10 cellular contexts compared by ENCODE assay signal in the genomic region with DNA sequence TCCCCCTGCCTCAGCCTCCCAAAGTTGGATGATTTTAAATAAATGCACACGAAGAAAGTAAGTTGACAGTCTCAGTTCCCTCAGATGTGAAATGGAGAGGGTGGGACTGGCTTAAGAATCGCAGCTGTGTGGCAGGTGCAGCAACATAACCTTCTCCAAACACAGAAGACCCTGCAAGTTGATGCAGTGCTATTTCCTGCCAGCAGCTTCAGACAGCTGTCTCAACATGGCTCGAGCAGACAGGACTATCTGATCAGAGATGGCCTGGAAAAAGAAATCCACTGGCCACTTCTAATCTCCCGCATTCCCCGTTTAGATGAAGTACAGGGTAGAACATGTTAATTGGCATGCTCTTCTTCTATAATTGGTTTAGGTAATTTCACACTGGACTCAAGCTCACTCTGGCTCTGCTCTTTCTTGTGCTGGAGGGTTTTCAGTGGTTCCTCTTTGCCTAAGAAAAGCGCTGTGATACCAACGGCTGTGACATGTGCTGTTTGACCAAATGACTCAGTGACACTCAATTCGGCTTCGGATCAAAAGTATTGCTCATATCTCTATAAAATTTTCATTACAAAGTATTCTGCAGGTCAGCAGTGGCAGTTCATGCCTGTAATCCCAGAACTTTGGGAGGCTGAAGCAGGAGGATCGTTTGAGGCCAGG.
DNase-seq lines count a peak whose midpoint lies in the region; ATAC-seq and TF ChIP-seq lines count a peak whose summit lies in the region.
"Had no signal": no experiment of that assay in that cellular context is flagged by ENCODE, and none has a peak within 500 bp of the region (broad histone marks: within the 10 kb centered on the region; RNA-seq: fewer than 3 reads in every experiment).

No MANE protein-coding gene starts in this region.

- DNase-seq in GM10266 (ENCODE audit: extremely low spot score) = peak; percentile 38
- DNase-seq in coronary artery (ENCODE audit: low spot score) = no peak
- no peak for DNase-seq in nucleus accumbens (lab: John Stamatoyannopoulos, UW)
- DNase-seq in HEK293T (ENCODE audit: extremely low spot score) = no peak
- DNase-seq in glomerular visceral epithelial cell (ENCODE audit: extremely low spot score) = no peak
- DNase-seq in NCI-H2107 treated with DMSO at 0.1 percent for 48 hours (lab: John Stamatoyannopoulos, UW; ENCODE audit: unreplicated experiment) = no peak
- DNase-seq: Calu3; stimulated activated CD4-positive, alpha-beta T cell treated with anti-CD3 and anti-CD28 coated beads, Interleukin-12 subunit alpha, Interleukin-12 subunit beta, amount 100 ng/mL, for 4 hours had no signal

- ATAC-seq in GM21360 (IDR thresholded peaks at IDR 0.05; ENCODE audit: unreplicated experiment) (peak; percentile 39), HG03442 (IDR thresholded peaks at IDR 0.05; ENCODE audit: unreplicated experiment) (peak; percentile 31)

- H3K27ac ChIP-seq in coronary artery = peak overlapping the region; percentile 18 to 34

- POLR2A ChIA-PET in HEK293T (lab: Yijun Ruan, JAX) = no interaction called here

- no peak overlapping the region for H3K4me3 ChIP-seq in coronary artery

- CTCF ChIA-PET in HEK293T (lab: Yijun Ruan, JAX) = no interaction called here

- TF ChIP-seq CTCF in GM10266 (IDR thresholded peaks at IDR 0.05; ENCODE audit: control insufficient read depth, insufficient read depth, low read depth, missing control alignments) = no peak
- TF ChIP-seq CTCF in coronary artery (IDR thresholded peaks at IDR 0.05) = no peak

TF ChIP-seq in HEK293T, 16 proteins besides CTCF, POLR2A, EP300 and RAD21:
- TF ChIP-seq ARNT (IDR thresholded peaks at IDR 0.05) (no peak), TARDBP (IDR thresholded peaks at IDR 0.05) (no peak), HDGF (IDR thresholded peaks at IDR 0.05; ENCODE audit: borderline replicate concordance) (no peak), LEF1 (IDR thresholded peaks at IDR 0.05; ENCODE audit: borderline replicate concordance) (no peak), ELF4 (IDR thresholded peaks at IDR 0.05) (no peak)
